Comparison of ENCODE assay signal across 1 cellular context in the genomic region with DNA sequence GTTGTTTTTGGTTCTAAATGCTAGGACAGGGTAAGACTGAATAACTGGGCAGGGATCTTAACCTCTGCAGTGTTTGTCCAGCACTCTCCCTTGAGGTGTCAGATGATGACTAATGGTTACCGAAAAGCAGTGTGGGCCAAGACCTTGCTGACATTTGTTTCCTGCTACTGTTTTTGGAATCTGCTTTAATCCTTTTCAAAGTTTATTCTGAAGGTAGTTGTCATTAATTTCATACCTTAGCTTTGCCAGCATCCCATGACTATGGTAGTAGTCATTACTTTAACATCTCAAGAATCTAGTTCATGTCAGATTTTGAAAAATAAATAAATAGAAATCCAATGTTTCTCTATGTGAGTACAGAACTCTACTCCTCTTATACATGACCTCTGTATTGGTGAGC.
TF ChIP-seq lines count a peak whose summit lies in the region.

No MANE protein-coding gene starts in this region.

TF ChIP-seq in H1, 55 proteins besides CTCF, POLR2A, EP300 and RAD21:
- TF ChIP-seq SUZ12 (IDR thresholded peaks at IDR 0.05; ENCODE audit: low read length) (no peak), MAFK (IDR thresholded peaks at IDR 0.05; ENCODE audit: low read depth, low read length) (no peak), SIRT6 (IDR thresholded peaks at IDR 0.05; ENCODE audit: low read length) (no peak), EZH2 (IDR thresholded peaks at IDR 0.05; ENCODE audit: low read depth, low read length, severe bottlenecking) (no peak)
- TF ChIP-seq, protein P1, sequence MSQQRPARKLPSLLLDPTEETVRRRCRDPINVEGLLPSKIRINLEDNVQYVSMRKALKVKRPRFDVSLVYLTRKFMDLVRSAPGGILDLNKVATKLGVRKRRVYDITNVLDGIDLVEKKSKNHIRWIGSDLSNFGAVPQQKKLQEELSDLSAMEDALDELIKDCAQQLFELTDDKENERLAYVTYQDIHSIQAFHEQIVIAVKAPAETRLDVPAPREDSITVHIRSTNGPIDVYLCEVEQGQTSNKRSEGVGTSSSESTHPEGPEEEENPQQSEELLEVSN (IDR thresholded peaks at IDR 0.05): no peak
TF ChIP-seq in H1: peak in this region for 0.
